In genomic region chr3:38453075-38453913, GRCh38 we compare ENCODE assay signal across 8 cellular contexts. TPM values are rescaled to one million over a fixed set of nuclear protein-coding genes. Genes with fewer than 3 reads are reported as not detected.
DNase-seq lines count a peak whose midpoint lies in the region; ATAC-seq and TF ChIP-seq lines count a peak whose summit lies in the region.

TSS of gene ACVR2B (plus strand) at chr3:38453890. CDS start at chr3:38454323, 433 bp downstream.

- no peaks in the 10 kb centered on the region for H3K36me3 ChIP-seq in kidney epithelial cell (ENCODE audit: control insufficient read depth, insufficient read depth, low read length)

- H3K27ac Mint-ChIP-seq in chondrocyte (ENCODE audit: unreplicated experiment) = peak within 1 kb of the TSS; percentile 83

- peak; percentile 83 for DNase-seq in NCI-H345 (lab: John Stamatoyannopoulos, UW)
- peak; percentile 58 to 59 for DNase-seq in activated CD4-positive, alpha-beta T cell treated with anti-CD3 and anti-CD28 coated beads for 24 hours (ENCODE audit: low read depth in 2 of 2)
- peak; percentile 83 for DNase-seq in chondrocyte (ENCODE audit: low spot score)
- DNase-seq in kidney epithelial cell (ENCODE audit: low read depth) = no peak
- DNase-seq in stimulated activated CD4-positive, alpha-beta T cell treated with anti-CD3 and anti-CD28 coated beads, Interleukin-15, amount 100 ng/mL, for 1 hour (ENCODE audit: low read depth in 1 of 2, low spot score in 1 of 2) = peak; percentile 53 to 59
- DNase-seq in KG1 (lab: John Stamatoyannopoulos, UW) = no peak

- peak within 1 kb of the TSS; percentile 70 for H3K4me3 ChIP-seq in kidney epithelial cell (ENCODE audit: low read depth, low read length)

- H3K4me1 Mint-ChIP-seq in chondrocyte (ENCODE audit: low read depth) = peaks cover 13% of the 10 kb centered on the region

- ATAC-seq in GM18498 (IDR thresholded peaks at IDR 0.05; ENCODE audit: unreplicated experiment) = peak; percentile 65
- peak; percentile 46 for ATAC-seq in HG03097 (IDR thresholded peaks at IDR 0.05; ENCODE audit: low FRiP score, unreplicated experiment)

- no peaks in the 10 kb centered on the region for H3K36me3 Mint-ChIP-seq in chondrocyte (ENCODE audit: low read depth)

- H3K9me3 Mint-ChIP-seq in chondrocyte (ENCODE audit: low read depth) = peaks cover 5% of the 10 kb centered on the region

- peak within 1 kb of the TSS; percentile 97 for H3K4me3 Mint-ChIP-seq in chondrocyte (ENCODE audit: unreplicated experiment)

- no peaks in the 10 kb centered on the region for H3K27me3 ChIP-seq in kidney epithelial cell (ENCODE audit: control insufficient read depth, insufficient read depth, low read length)

- H3K27me3 Mint-ChIP-seq in chondrocyte (ENCODE audit: low read depth) = no peaks in the 10 kb centered on the region

- TF ChIP-seq CTCF in chondrocyte (IDR thresholded peaks at IDR 0.05) = no peak
- TF ChIP-seq CTCF in kidney epithelial cell (IDR thresholded peaks at IDR 0.05; ENCODE audit: insufficient read depth, low read length, poor library complexity, severe bottlenecking) = no peak

RNA-seq across cellular contexts. Expression of gene ACVR2B, which starts in this region (rescaled TPM):
- total RNA-seq in chondrocyte (4.3 to 5.2 TPM (median 4.9 TPM) in 3 replicates), kidney epithelial cell (16.1 and 18.7 TPM in 2 replicates)

Comparison
In these comparisons a context has a peak if more than half of its experiments do, and no peak if none do; other contexts are left out.
1. DNase-seq: peak in NCI-H345 (single experiment), activated CD4-positive, alpha-beta T cell treated with anti-CD3 and anti-CD28 coated beads for 24 hours (2 of 2), chondrocyte (single experiment) and stimulated activated CD4-positive, alpha-beta T cell treated with anti-CD3 and anti-CD28 coated beads, Interleukin-15, amount 100 ng/mL, for 1 hour (2 of 2); none in kidney epithelial cell (single experiment) and KG1 (single experiment).